In genomic region chr19:55094456-55095259, GRCh38 we compare ENCODE assay signal across 1 cellular context.
TF ChIP-seq lines count a peak whose summit lies in the region.

No MANE protein-coding gene starts in this region.

TF ChIP-seq in H1, 55 proteins besides CTCF, POLR2A, EP300 and RAD21:
- TF ChIP-seq RFX5 (IDR thresholded peaks at IDR 0.05; ENCODE audit: borderline replicate concordance, low read depth, low read length) (no peak), YY1 (IDR thresholded peaks at IDR 0.05; ENCODE audit: low read depth, low read length) (no peak), SP1 (IDR thresholded peaks at IDR 0.05; ENCODE audit: low read depth, low read length) (no peak), TAF7 (optimal IDR thresholded peaks at IDR 0.05; ENCODE audit: borderline replicate concordance, low read depth, low read length) (no peak), CHD7 (IDR thresholded peaks at IDR 0.05; ENCODE audit: insufficient replicate concordance, low read length) (no peak), SP2 (IDR thresholded peaks at IDR 0.05; ENCODE audit: low read length) (no peak)
